In genomic region chr3:172594925-172595647, GRCh38 we compare ENCODE assay signal across 8 cellular contexts.
DNase-seq lines count a peak whose midpoint lies in the region; ATAC-seq, FAIRE-seq and TF ChIP-seq lines count a peak whose summit lies in the region.
"Not testable (repeated sequence)": the region's sequence is repeated elsewhere in the genome, so short reads cannot be mapped to it uniquely, and the experiment has no call there.

No MANE protein-coding gene starts in this region.

- TF ChIP-seq POLR2A in K562 (conservative IDR thresholded peaks at IDR 0.05); esophagus squamous epithelium (IDR thresholded peaks at IDR 0.05); HepG2 (IDR thresholded peaks at IDR 0.05; ENCODE audit: insufficient read depth in 1 of 2, low read depth in 2 of 2, low read length in 2 of 2): not testable (repeated sequence)

- H3K9ac ChIP-seq in K562 (ENCODE audit: insufficient read depth in 1 of 2, low read depth in 2 of 2, low read length in 2 of 2); parathyroid adenoma: not testable (repeated sequence)
- H3K9ac ChIP-seq in HepG2 (ENCODE audit: insufficient read depth, low read depth, low read length), result peak overlapping the region; percentile 34; the same call in 1 of the 2 replicates

- WGBS in K562 (ENCODE audit: insufficient coverage, low coverage, missing lambda C conversion rate), result 61% methylated on average over 10 of the region's 11 CpGs
- 34 to 49% methylated on average over 11 of the region's 11 CpGs for WGBS in esophagus squamous epithelium, 2 donors
- 70% methylated on average over 11 of the region's 11 CpGs for WGBS in HepG2 (ENCODE audit: low lambda C conversion rate)

- FAIRE-seq in K562 (lab: Jason Lieb, UNC); HepG2 (lab: Jason Lieb, UNC): not testable (repeated sequence)

- H3K27ac ChIP-seq in C4-2B, result peak overlapping the region; percentile 10; the same call in 1 of the 2 replicates
- not testable (repeated sequence) for H3K27ac ChIP-seq in K562 (ENCODE audit: extremely low read depth, low read depth, low read length)
- H3K27ac ChIP-seq in esophagus squamous epithelium, result peak overlapping the region; percentile 86 to 93 (median 90)
- peak overlapping the region; percentile 96 for H3K27ac ChIP-seq in HepG2 (ENCODE audit: extremely low read length, insufficient read depth, low read length)
- H3K27ac ChIP-seq in parathyroid adenoma, result peak overlapping the region; percentile 83
- peak overlapping the region in 1 of 2 donors; percentile 30 for H3K27ac ChIP-seq in thoracic aorta

- peaks cover 11% of the 10 kb centered on the region for H3K36me3 Mint-ChIP-seq in activated CD4-positive, alpha-beta memory T cell treated with anti-CD3 and anti-CD28 coated beads for 36 hours

- H3K27me3 Mint-ChIP-seq in activated CD4-positive, alpha-beta memory T cell treated with anti-CD3 and anti-CD28 coated beads for 36 hours, result not testable (repeated sequence)

- H3K9me1 ChIP-seq in K562 (ENCODE audit: control insufficient read depth, insufficient read depth, low read length), result not testable (repeated sequence)

- intact Hi-C loops in activated CD4-positive, alpha-beta memory T cell treated with anti-CD3 and anti-CD28 coated beads for 36 hours (cut with micrococcal nuclease), result loop anchor here (10.0 kb wide), 1 partner anchor 160 kb away; the partner anchor contains the start of gene ECT2
- intact Hi-C loops in K562 (cut with micrococcal nuclease) (loop anchor here (5.0 kb wide), 1 partner anchor 183 kb away; no protein-coding TSS in a partner anchor), esophagus squamous epithelium (cut with DNase I) (loop anchor here (10.0 kb wide), 2 partner anchors 70 to 110 kb away; partner anchors contain the start of gene TNFSF10)
- intact Hi-C loops in HepG2 (cut with micrococcal nuclease; ENCODE audit: unreplicated experiment), result not testable (repeated sequence)

- TF ChIP-seq EP300 in K562 (IDR thresholded peaks at IDR 0.05; ENCODE audit: low read length); HepG2 (IDR thresholded peaks at IDR 0.05; ENCODE audit: low read depth in 2 of 2, low read length in 2 of 2); HepG2 (CRISPR knock-in tag; IDR thresholded peaks at IDR 0.05; ENCODE audit: borderline replicate concordance): not testable (repeated sequence)

- peaks cover 60% of the 10 kb centered on the region for H3K4me1 Mint-ChIP-seq in activated CD4-positive, alpha-beta memory T cell treated with anti-CD3 and anti-CD28 coated beads for 36 hours (ENCODE audit: low read depth)

- TF ChIP-seq RAD21 in K562 (CRISPR knock-in tag; conservative IDR thresholded peaks at IDR 0.05 in 1 of 2, IDR thresholded peaks at IDR 0.05 in 1 of 2); HepG2 (CRISPR knock-in tag; IDR thresholded peaks at IDR 0.05): not testable (repeated sequence)

- BruUV-seq in K562 (replicated peaks; lab: Mats Ljungman, UMichigan); HepG2 (replicated peaks; lab: Mats Ljungman, UMichigan): not testable (repeated sequence)

- H3K4me1 ChIP-seq in K562 (replicated peaks in 1 of 2; ENCODE audit: control insufficient read depth in 2 of 2, insufficient read depth in 2 of 2, low read length in 2 of 2) (peaks cover 14 to 23% of the 10 kb centered on the region in 2 experiments; a peak in 4 of 5 replicates), esophagus squamous epithelium (peaks cover 8 to 55% (median 19%) of the 10 kb centered on the region in 3 donors), HepG2 (ENCODE audit: insufficient read depth, low read length) (peaks cover 65% of the 10 kb centered on the region), parathyroid adenoma (peaks cover 16% of the 10 kb centered on the region), thoracic aorta (ENCODE audit: control insufficient read depth in 1 of 2, low read depth in 2 of 2) (peaks cover 10 to 16% of the 10 kb centered on the region in 2 donors)

- peak overlapping the region; percentile 79; the same call in 1 of the 2 replicates for H2AFZ ChIP-seq in K562 (ENCODE audit: low read depth, low read length)
- H2AFZ ChIP-seq in HepG2 (ENCODE audit: low read length), result not testable (repeated sequence)
- H2AFZ ChIP-seq in parathyroid adenoma, result peak overlapping the region; percentile 61

- H3K79me2 ChIP-seq in K562 (ENCODE audit: control insufficient read depth, insufficient read depth, low read length); HepG2 (ENCODE audit: insufficient read depth, low read length); parathyroid adenoma: not testable (repeated sequence)

- peak; percentile 5 for DNase-seq in MV-4-11 (lab: John Stamatoyannopoulos, UW)
- DNase-seq in activated CD4-positive, alpha-beta memory T cell treated with anti-CD3 and anti-CD28 coated beads for 36 hours; K562 (ENCODE audit: extremely low read depth in 1 of 4, low spot score in 3 of 4); esophagus squamous epithelium (lab: John Stamatoyannopoulos, UW); HepG2 (ENCODE audit: low spot score); thoracic aorta (ENCODE audit: low spot score): not testable (repeated sequence)

- ATAC-seq in K562; HepG2; thoracic aorta (ENCODE audit: insufficient number of reproducible peaks, low FRiP score, low read depth): not testable (repeated sequence)

- in situ Hi-C loops in K562 (cut with MboI) (loop anchor here (5.0 kb wide), 1 partner anchor 113 kb away; no protein-coding TSS in a partner anchor), HepG2 (cut with HindIII; ENCODE audit: extremely low pct_ligation_motif_present, low pct_unique_long_range_greater_than_20kb) (loop anchor here (5.0 kb wide), 1 partner anchor 108 kb away; no protein-coding TSS in a partner anchor)

- TF ChIP-seq CTCF in C4-2B (conservative IDR thresholded peaks at IDR 0.05); K562 (IDR thresholded peaks at IDR 0.05 in 2 of 3, conservative IDR thresholded peaks at IDR 0.05 in 1 of 3; ENCODE audit: insufficient read depth in 2 of 3, low read depth in 1 of 3, low read length in 3 of 3); esophagus squamous epithelium (IDR thresholded peaks at IDR 0.05); HepG2 (CRISPR knock-in tag; IDR thresholded peaks at IDR 0.05); parathyroid adenoma (IDR thresholded peaks at IDR 0.05); thoracic aorta (IDR thresholded peaks at IDR 0.05): not testable (repeated sequence)

- H3K9me3 Mint-ChIP-seq in activated CD4-positive, alpha-beta memory T cell treated with anti-CD3 and anti-CD28 coated beads for 36 hours, result not testable (repeated sequence)

- peak overlapping the region; percentile 70 for H3K27ac Mint-ChIP-seq in activated CD4-positive, alpha-beta memory T cell treated with anti-CD3 and anti-CD28 coated beads for 36 hours

- CTCF ChIA-PET in activated CD4-positive, alpha-beta memory T cell treated with anti-CD3 and anti-CD28 coated beads for 36 hours (lab: Charles Lee), result interaction anchor here (0.6 to 4.3 kb wide), 44 partner anchors 8 to 262 kb away, joined by 3 to 75 read pairs (median 7); partner anchors contain the start of gene TNFSF10
- CTCF ChIA-PET in K562 (lab: Yijun Ruan, JAX; ENCODE audit: low intra/inter-chr PET ratio) (interaction anchor here (0.9 to 3.2 kb wide), 3 partner anchors 105 to 236 kb away, joined by 4 to 42 read pairs (median 5); no protein-coding TSS in a partner anchor), HepG2 (lab: Yijun Ruan, JAX; ENCODE audit: low intra/inter-chr PET ratio, low total read pairs) (interaction anchor here (2.5 to 2.9 kb wide), 2 partner anchors 28 to 105 kb away, joined by 15 to 17 read pairs; no protein-coding TSS in a partner anchor)

- not testable (repeated sequence) for H3K27me3 ChIP-seq in K562 (ENCODE audit: control insufficient read depth in 2 of 2, insufficient read depth in 2 of 2, low read length in 2 of 2); esophagus squamous epithelium; HepG2 (ENCODE audit: control insufficient read depth in 1 of 2, insufficient read depth in 2 of 2, low read length in 2 of 2); parathyroid adenoma (ENCODE audit: control insufficient read depth, insufficient read depth, low read length); thoracic aorta (replicated peaks; ENCODE audit: insufficient read depth)

- not testable (repeated sequence) for H3K4me2 ChIP-seq in K562 (ENCODE audit: insufficient read depth, low read length)
- peak overlapping the region; percentile 64 for H3K4me2 ChIP-seq in HepG2 (ENCODE audit: low read depth, low read length)
- peak overlapping the region; percentile 85 for H3K4me2 ChIP-seq in parathyroid adenoma (ENCODE audit: low read length)

- POLR2A ChIA-PET in activated CD4-positive, alpha-beta memory T cell treated with anti-CD3 and anti-CD28 coated beads for 36 hours (lab: Charles Lee), result interaction anchor here (0.7 to 2.9 kb wide), 8 partner anchors 14 to 78 kb away, joined by 3 to 10 read pairs (median 4); partner anchors contain the start of gene TNFSF10
- POLR2A ChIA-PET in K562 (lab: Yijun Ruan, JAX), result interaction anchor here (0.7 to 1.7 kb wide), 5 partner anchors 10 to 134 kb away, joined by 3 to 6 read pairs (median 3); no protein-coding TSS in a partner anchor
- POLR2A ChIA-PET in HepG2 (lab: Yijun Ruan, JAX), result interaction anchor here (0.9 to 3.3 kb wide), 10 partner anchors 18 to 80 kb away, joined by 3 to 12 read pairs (median 4); partner anchors contain the start of gene TNFSF10

- not testable (repeated sequence) for H3K9me3 ChIP-seq in K562 (replicated peaks; ENCODE audit: control insufficient read depth, insufficient read depth, low read depth, low read length); esophagus squamous epithelium; HepG2 (ENCODE audit: low read length); parathyroid adenoma (ENCODE audit: control insufficient read depth, low read length); thoracic aorta

- not testable (repeated sequence) for H3K4me3 ChIP-seq in K562
- peak overlapping the region in 2 of 4 donors; percentile 6 to 10 for H3K4me3 ChIP-seq in esophagus squamous epithelium
- H3K4me3 ChIP-seq in HepG2 (replicated peaks in 1 of 3; ENCODE audit: insufficient read depth in 1 of 3, low read depth in 2 of 3, low read length in 3 of 3), result peak overlapping the region in 1 of 3 experiments; percentile 24; a peak in 1 of 6 replicates
- H3K4me3 ChIP-seq in parathyroid adenoma (ENCODE audit: low read depth, low read length), result peak overlapping the region; percentile 38
- peak overlapping the region; percentile 38 for H3K4me3 ChIP-seq in thoracic aorta

- H4K20me1 ChIP-seq in K562 (replicated peaks; ENCODE audit: control insufficient read depth, insufficient read depth, low read length); HepG2 (ENCODE audit: insufficient read depth, low read length): not testable (repeated sequence)

- peak overlapping the region; percentile 79 for H3K4me3 Mint-ChIP-seq in activated CD4-positive, alpha-beta memory T cell treated with anti-CD3 and anti-CD28 coated beads for 36 hours

- H3K36me3 ChIP-seq in K562 (ENCODE audit: control insufficient read depth, insufficient read depth, low read length); esophagus squamous epithelium; HepG2 (replicated peaks in 1 of 2; ENCODE audit: control insufficient read depth in 1 of 2, insufficient read depth in 2 of 2, low read length in 2 of 2); parathyroid adenoma (ENCODE audit: control insufficient read depth, insufficient read depth, low read length); thoracic aorta: not testable (repeated sequence)
